1 cellular context compared by ENCODE assay signal in the genomic region with DNA sequence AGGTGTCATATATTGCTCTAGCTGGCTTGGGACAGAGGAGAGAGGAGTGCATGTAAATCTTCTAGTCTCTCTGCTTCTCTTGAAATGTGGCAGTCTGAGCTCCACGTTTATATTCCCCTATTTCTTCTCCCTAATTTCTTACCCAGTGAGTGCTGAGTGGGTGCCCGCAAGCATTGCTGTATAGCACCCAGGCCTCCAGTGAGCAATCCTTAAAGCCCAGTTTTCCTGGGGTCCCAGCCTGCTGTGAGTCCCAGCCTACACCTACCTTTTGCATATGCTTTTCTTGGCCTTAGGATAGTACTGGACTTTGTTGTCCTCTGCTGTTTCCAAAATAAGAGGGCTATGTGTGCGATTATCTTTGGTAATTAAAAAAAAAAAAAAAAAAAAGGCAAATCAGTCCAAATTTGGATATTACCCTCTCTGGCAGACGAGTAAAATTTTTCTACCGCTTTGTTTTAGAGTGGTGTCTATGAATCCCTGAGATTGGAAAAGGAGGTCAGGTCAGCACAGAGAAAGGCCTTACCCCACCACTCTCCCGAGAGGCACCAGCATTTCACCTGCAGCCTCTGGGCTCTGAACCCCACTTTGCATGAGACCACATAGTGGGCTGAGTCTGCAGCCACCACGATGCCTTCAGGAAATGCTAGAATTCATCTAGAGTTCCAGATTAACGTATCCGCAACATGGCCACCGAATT.
TF ChIP-seq lines count a peak whose summit lies in the region.

No MANE protein-coding gene starts in this region.

TF ChIP-seq in IMR-90, 13 proteins besides CTCF, POLR2A, EP300 and RAD21 (continued from another document):
- TF ChIP-seq CEBPB (IDR thresholded peaks at IDR 0.05; ENCODE audit: low read depth, low read length) (no peak), NFE2L2 (IDR thresholded peaks at IDR 0.05; ENCODE audit: low read depth, low read length) (no peak), BHLHE40 (IDR thresholded peaks at IDR 0.05; ENCODE audit: low read depth, low read length) (no peak), MAFK (IDR thresholded peaks at IDR 0.05; ENCODE audit: low read depth, low read length) (no peak)
- TF ChIP-seq, protein P1, sequence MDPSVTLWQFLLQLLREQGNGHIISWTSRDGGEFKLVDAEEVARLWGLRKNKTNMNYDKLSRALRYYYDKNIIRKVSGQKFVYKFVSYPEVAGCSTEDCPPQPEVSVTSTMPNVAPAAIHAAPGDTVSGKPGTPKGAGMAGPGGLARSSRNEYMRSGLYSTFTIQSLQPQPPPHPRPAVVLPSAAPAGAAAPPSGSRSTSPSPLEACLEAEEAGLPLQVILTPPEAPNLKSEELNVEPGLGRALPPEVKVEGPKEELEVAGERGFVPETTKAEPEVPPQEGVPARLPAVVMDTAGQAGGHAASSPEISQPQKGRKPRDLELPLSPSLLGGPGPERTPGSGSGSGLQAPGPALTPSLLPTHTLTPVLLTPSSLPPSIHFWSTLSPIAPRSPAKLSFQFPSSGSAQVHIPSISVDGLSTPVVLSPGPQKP (IDR thresholded peaks at IDR 0.05; ENCODE audit: borderline replicate concordance, low read depth, low read length): no peak
TF ChIP-seq in IMR-90: peak in this region for 0.
